In the genomic region with DNA sequence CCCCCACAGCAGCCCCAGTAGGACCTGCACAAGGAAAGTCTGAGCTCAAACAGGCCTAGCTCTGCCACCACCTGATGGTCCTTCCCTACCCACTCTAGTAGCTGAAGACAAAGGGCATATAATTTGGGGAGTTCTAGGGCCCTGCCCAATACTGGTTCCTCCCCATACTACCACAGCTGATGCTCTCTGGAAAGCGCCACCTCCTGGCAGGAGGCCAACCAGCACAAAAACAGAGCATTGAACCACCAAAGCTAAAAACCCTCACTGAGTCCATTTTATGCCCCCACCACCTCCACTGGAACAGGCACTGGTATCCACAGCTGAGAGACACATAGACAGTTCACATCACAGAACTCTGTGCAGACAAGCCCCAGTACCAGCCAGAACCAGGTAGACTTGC, we compare ENCODE assay signal across 22 cellular contexts.
DNase-seq lines count a peak whose midpoint lies in the region; ATAC-seq and TF ChIP-seq lines count a peak whose summit lies in the region.
"Had no signal": no experiment of that assay in that cellular context is flagged by ENCODE, and none has a peak within 500 bp of the region (broad histone marks: within the 10 kb centered on the region; RNA-seq: fewer than 3 reads in every experiment).

No MANE protein-coding gene starts in this region.

- no peaks in the 10 kb centered on the region for H3K4me1 Mint-ChIP-seq in progenitor cell of endocrine pancreas (ENCODE audit: low read depth)
- H3K4me1 Mint-ChIP-seq: CD8-positive, alpha-beta memory T cell had no signal

- DNase-seq in KBM-7 (peak; percentile 2), SK-MEL-5 (ENCODE audit: low read depth, low spot score) (peak; percentile 9), progenitor cell of endocrine pancreas (ENCODE audit: low spot score, unreplicated experiment) (no peak), tibial artery (no peak)
- DNase-seq: CD8-positive, alpha-beta memory T cell; DMS79; HCEC 1CT; IMR-90; Karpas-422; MG63; NCI-H1092 treated with DMSO at 0.1 percent for 48 hours; NCI-H146; NCI-H2029 treated with DMSO at 0.1 percent for 48 hours; NCI-H2171 treated with DMSO at 0.1 percent for 48 hours; NCI-H446 treated with DMSO at 0.1 percent for 48 hours; NCI-H69; NK-92 treated with Interleukin-12 subunit alpha and Interleukin-12 subunit beta, amount 100 ng/mL, for 24 hours; PC-3 had no signal

- no peaks in the 10 kb centered on the region for H3K79me2 ChIP-seq in DOHH2 (ENCODE audit: control insufficient read depth, low read length)

- H3K36me3 ChIP-seq in DOHH2 (ENCODE audit: control insufficient read depth, low read length) (no peaks in the 10 kb centered on the region), tibial artery (no peaks in the 10 kb centered on the region)
- H3K36me3 ChIP-seq: BLaER1 treated with 17β-estradiol and CSF1 and Interleukin-3, amounts not matched to agents 10 nM and 100 nM; MG63 had no signal

- H3K9me3 ChIP-seq in DOHH2 (ENCODE audit: control insufficient read depth, insufficient read depth, low read length) (no peaks in the 10 kb centered on the region), tibial artery (no peaks in the 10 kb centered on the region)
- H3K9me3 ChIP-seq: BLaER1 treated with 17β-estradiol and CSF1 and Interleukin-3, amounts not matched to agents 10 nM and 100 nM; MG63 had no signal

- no peaks in the 10 kb centered on the region for H3K36me3 Mint-ChIP-seq in progenitor cell of endocrine pancreas (ENCODE audit: insufficient read depth)
- H3K36me3 Mint-ChIP-seq: CD8-positive, alpha-beta memory T cell had no signal

- H3K27ac Mint-ChIP-seq in progenitor cell of endocrine pancreas = no peak overlapping the region
- H3K27ac Mint-ChIP-seq: CD8-positive, alpha-beta memory T cell had no signal

- no peaks in the 10 kb centered on the region for H3K4me1 ChIP-seq in DOHH2 (ENCODE audit: control insufficient read depth, low read length)
- H3K4me1 ChIP-seq in tibial artery = no peaks in the 10 kb centered on the region
- H3K4me1 ChIP-seq: BLaER1 treated with 17β-estradiol and CSF1 and Interleukin-3, amounts not matched to agents 10 nM and 100 nM had no signal

- no peaks in the 10 kb centered on the region for H3K27me3 Mint-ChIP-seq in progenitor cell of endocrine pancreas
- H3K27me3 Mint-ChIP-seq: CD8-positive, alpha-beta memory T cell had no signal

- H3K27me3 ChIP-seq in DOHH2 (ENCODE audit: control insufficient read depth, low read length) (no peaks in the 10 kb centered on the region), tibial artery (no peaks in the 10 kb centered on the region)
- H3K27me3 ChIP-seq: BLaER1 treated with 17β-estradiol and CSF1 and Interleukin-3, amounts not matched to agents 10 nM and 100 nM; MG63 had no signal

- intact Hi-C loops in tibial artery (cut with DNase I; ENCODE audit: low total_unique reads) = no loop called here

- peak; percentile 25 for TF ChIP-seq CTCF in DOHH2 (IDR thresholded peaks at IDR 0.05; ENCODE audit: low read depth, low read length, poor library complexity, severe bottlenecking)
- TF ChIP-seq CTCF in progenitor cell of endocrine pancreas (IDR thresholded peaks at IDR 0.05; ENCODE audit: unreplicated experiment) = peak; percentile 19
- TF ChIP-seq CTCF in tibial artery (IDR thresholded peaks at IDR 0.05) = no peak

- H3K27ac ChIP-seq in DOHH2 (ENCODE audit: low read depth, low read length) = no peak overlapping the region
- no peak overlapping the region for H3K27ac ChIP-seq in tibial artery
- H3K27ac ChIP-seq: BLaER1 treated with 17β-estradiol and CSF1 and Interleukin-3, amounts not matched to agents 10 nM and 100 nM had no signal

- H3K4me3 Mint-ChIP-seq in progenitor cell of endocrine pancreas (ENCODE audit: low read depth) = no peak overlapping the region

- H4K20me1 ChIP-seq in DOHH2 (ENCODE audit: control insufficient read depth, insufficient read depth, low read depth, low read length) = no peaks in the 10 kb centered on the region
- H4K20me1 ChIP-seq: BLaER1 treated with 17β-estradiol and CSF1 and Interleukin-3, amounts not matched to agents 10 nM and 100 nM had no signal

- H3K4me2 ChIP-seq in DOHH2 (ENCODE audit: low read length) = no peak overlapping the region
- H3K4me2 ChIP-seq: BLaER1 treated with 17β-estradiol and CSF1 and Interleukin-3, amounts not matched to agents 10 nM and 100 nM had no signal

- H3K9me3 Mint-ChIP-seq in progenitor cell of endocrine pancreas (ENCODE audit: low read depth) = no peaks in the 10 kb centered on the region

- no peaks in the 10 kb centered on the region for H3F3A ChIP-seq in DOHH2 (ENCODE audit: control insufficient read depth, insufficient read depth)

- ATAC-seq in HG02588 (IDR thresholded peaks at IDR 0.05; ENCODE audit: unreplicated experiment) (no peak), HG03439 (IDR thresholded peaks at IDR 0.05; ENCODE audit: unreplicated experiment) (no peak)
- ATAC-seq: PC-3 had no signal

- in situ Hi-C loops in KBM-7 (cut with MboI; ENCODE audit: low pct_unique_long_range_greater_than_20kb, low sequenced_read_pairs) = no loop called here
- in situ Hi-C loops in SK-MEL-5 (cut with HindIII; ENCODE audit: low pct_unique_long_range_greater_than_20kb, low sequenced_read_pairs) = no loop called here

- H3K4me3 ChIP-seq in DOHH2 (ENCODE audit: low read length) = no peak overlapping the region
- no peak overlapping the region for H3K4me3 ChIP-seq in tibial artery
- H3K4me3 ChIP-seq: BLaER1 treated with 17β-estradiol and CSF1 and Interleukin-3, amounts not matched to agents 10 nM and 100 nM; MG63 had no signal

- H3K9me2 ChIP-seq in DOHH2 (replicated peaks; ENCODE audit: control insufficient read depth, low read length) = no peaks in the 10 kb centered on the region

Comparison
In these comparisons a context has a peak if more than half of its experiments do, and no peak if none do; other contexts are left out.
1. CTCF ChIP-seq: peak in DOHH2 (single experiment) and progenitor cell of endocrine pancreas (single experiment); none in tibial artery (0 of 2).
2. DNase-seq: peak in KBM-7 (single experiment) and SK-MEL-5 (single experiment); none in progenitor cell of endocrine pancreas (single experiment) and tibial artery (0 of 2).